ENCODE assay signal across 8 cellular contexts in the genomic region with DNA sequence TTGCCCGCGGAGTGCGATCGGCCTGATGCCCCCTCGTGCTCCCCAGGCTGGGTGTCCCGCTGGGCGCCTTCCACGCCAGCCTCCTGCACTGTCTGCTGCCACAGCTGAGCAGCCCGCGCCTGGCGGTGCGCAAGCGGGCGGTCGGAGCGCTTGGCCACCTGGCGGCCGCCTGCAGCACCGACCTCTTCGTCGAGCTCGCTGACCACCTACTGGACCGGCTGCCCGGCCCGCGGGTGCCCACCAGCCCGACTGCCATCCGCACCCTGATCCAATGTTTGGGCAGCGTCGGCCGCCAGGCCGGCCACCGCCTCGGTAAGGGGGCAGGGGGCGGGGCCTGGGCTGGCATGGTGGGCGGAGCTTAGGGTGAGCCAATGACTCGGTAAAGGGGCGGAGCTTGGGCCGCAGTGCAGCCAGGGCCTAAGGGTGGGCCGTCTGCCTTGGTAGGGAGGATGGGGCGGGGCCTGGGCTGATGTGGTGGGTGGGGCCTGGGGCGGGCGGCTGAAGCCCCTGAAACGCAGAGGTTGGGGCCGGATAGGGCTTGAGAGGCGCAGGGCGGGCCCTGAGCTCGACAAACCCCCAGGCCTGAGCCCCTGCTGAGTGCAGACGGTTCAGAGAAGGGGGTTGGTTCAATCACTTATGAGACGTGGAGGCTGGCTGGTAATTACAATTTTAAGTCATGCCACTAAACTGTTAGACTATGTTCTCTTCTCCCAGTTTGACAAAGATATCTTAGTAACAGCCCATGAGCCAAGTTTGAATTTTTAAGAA. TPM values are rescaled to one million over a fixed set of nuclear protein-coding genes. Genes with fewer than 3 reads are reported as not detected.
DNase-seq lines count a peak whose midpoint lies in the region; ATAC-seq and TF ChIP-seq lines count a peak whose summit lies in the region.

No MANE protein-coding gene starts in this region.

- 2% methylated on average over 50 of the region's 50 CpGs for WGBS in heart right ventricle, 2 donors

- peak; percentile 85 to 93 for DNase-seq in Kasumi-1 (lab: John Stamatoyannopoulos, UW)
- DNase-seq in adipocyte (ENCODE audit: low read depth) = peak; percentile 98
- peak; percentile 96 to 97 for DNase-seq in heart right ventricle
- peak; percentile 90 to 99 (median 96) for DNase-seq in posterior cingulate gyrus
- DNase-seq in type B pancreatic cell (ENCODE audit: extremely low spot score, unreplicated experiment) = peak; percentile 95

- H4K20me1 ChIP-seq in DOHH2 (ENCODE audit: control insufficient read depth, insufficient read depth, low read depth, low read length) (no peaks in the 10 kb centered on the region), SU-DHL-6 (ENCODE audit: low read depth, low read length) (no peaks in the 10 kb centered on the region)

- H3K9me2 ChIP-seq in DOHH2 (replicated peaks; ENCODE audit: control insufficient read depth, low read length) (no peaks in the 10 kb centered on the region), SU-DHL-6 (replicated peaks; ENCODE audit: insufficient read depth, low read length) (no peaks in the 10 kb centered on the region)

- H3K27ac ChIP-seq in DOHH2 (ENCODE audit: low read depth, low read length) (no peak overlapping the region), SU-DHL-6 (ENCODE audit: low read depth, low read length) (no peak overlapping the region), heart right ventricle (peak overlapping the region in 9 of 10 donors; percentile 39 to 79 (median 70))

- H3K36me3 ChIP-seq in DOHH2 (ENCODE audit: control insufficient read depth, low read length) (no peaks in the 10 kb centered on the region), SU-DHL-6 (ENCODE audit: low read length) (no peaks in the 10 kb centered on the region), adipocyte (ENCODE audit: control insufficient read depth, insufficient read depth, low read length, severe bottlenecking) (no peaks in the 10 kb centered on the region), heart right ventricle (peaks cover 0 to 73% (median 4%) of the 10 kb centered on the region in 9 donors)

- H3K36me3 Mint-ChIP-seq in type B pancreatic cell = peaks cover 4% of the 10 kb centered on the region

- ATAC-seq in GM21825 (IDR thresholded peaks at IDR 0.05; ENCODE audit: unreplicated experiment) (peak; percentile 99), heart right ventricle (peak; percentile 97 to 99 (median 99))

- no peaks in the 10 kb centered on the region for H3K27me3 ChIP-seq in DOHH2 (ENCODE audit: control insufficient read depth, low read length)
- no peaks in the 10 kb centered on the region for H3K27me3 ChIP-seq in SU-DHL-6 (ENCODE audit: low read length)
- H3K27me3 ChIP-seq in adipocyte (replicated peaks; ENCODE audit: control insufficient read depth, insufficient read depth, low read length) = no peaks in the 10 kb centered on the region
- H3K27me3 ChIP-seq in heart right ventricle = no peaks in the 10 kb centered on the region

- peak overlapping the region; percentile 21 for H3K27ac Mint-ChIP-seq in type B pancreatic cell

- H3F3A ChIP-seq in DOHH2 (ENCODE audit: control insufficient read depth, insufficient read depth) (no peaks in the 10 kb centered on the region), SU-DHL-6 (ENCODE audit: insufficient read depth) (no peaks in the 10 kb centered on the region)

- peak overlapping the region; percentile 69 for H3K4me2 ChIP-seq in DOHH2 (ENCODE audit: low read length)
- peak overlapping the region; percentile 49 for H3K4me2 ChIP-seq in SU-DHL-6 (ENCODE audit: low read depth, low read length, poor library complexity, severe bottlenecking)

- H3K4me3 Mint-ChIP-seq in type B pancreatic cell = peak overlapping the region; percentile 83

- no peaks in the 10 kb centered on the region for H3K9me3 Mint-ChIP-seq in type B pancreatic cell

- TF ChIP-seq CTCF in DOHH2 (IDR thresholded peaks at IDR 0.05; ENCODE audit: low read depth, low read length, poor library complexity, severe bottlenecking) (peak; percentile 85), SU-DHL-6 (IDR thresholded peaks at IDR 0.05; ENCODE audit: insufficient read depth, low read length, poor library complexity, severe bottlenecking) (peak; percentile 85), heart right ventricle (IDR thresholded peaks at IDR 0.05) (peak; percentile 49 to 97 (median 81)), type B pancreatic cell (conservative IDR thresholded peaks at IDR 0.05) (peak; percentile 93)

- H3K4me3 ChIP-seq in DOHH2 (ENCODE audit: low read length) (peak overlapping the region; percentile 71), SU-DHL-6 (ENCODE audit: insufficient read depth, low read length, poor library complexity, severe bottlenecking) (peak overlapping the region; percentile 64), adipocyte (ENCODE audit: low read length) (peak overlapping the region; percentile 78), heart right ventricle (peak overlapping the region; percentile 34 to 73 (median 58))

- peak overlapping the region; percentile 73 for H2AFZ ChIP-seq in SU-DHL-6 (ENCODE audit: low read depth, low read length, severe bottlenecking)

- H3K4me1 ChIP-seq in DOHH2 (ENCODE audit: control insufficient read depth, low read length) (peaks cover 12% of the 10 kb centered on the region), adipocyte (ENCODE audit: control insufficient read depth, insufficient read depth, low read length) (peaks cover 15% of the 10 kb centered on the region), heart right ventricle (peaks cover 7 to 46% (median 18%) of the 10 kb centered on the region in 9 donors)

- H3K9ac ChIP-seq in SU-DHL-6 (ENCODE audit: low read length) (peak overlapping the region; percentile 35; the same call in 1 of the 2 replicates), adipocyte (ENCODE audit: low read length) (peak overlapping the region; percentile 77)

- H3K79me2 ChIP-seq in DOHH2 (ENCODE audit: control insufficient read depth, low read length) (no peaks in the 10 kb centered on the region), SU-DHL-6 (ENCODE audit: insufficient read depth, low read length) (no peaks in the 10 kb centered on the region)

- H3K9me3 ChIP-seq in DOHH2 (ENCODE audit: control insufficient read depth, insufficient read depth, low read length) (no peaks in the 10 kb centered on the region), SU-DHL-6 (ENCODE audit: insufficient read depth, low read length) (no peaks in the 10 kb centered on the region), adipocyte (ENCODE audit: control insufficient read depth, low read length) (no peaks in the 10 kb centered on the region), heart right ventricle (no peaks in the 10 kb centered on the region)

- intact Hi-C loops in heart right ventricle (cut with DNase I) (loop anchor here in 1 of 10 donors (1.0 kb wide), 1 partner anchor 31 kb away; a partner anchor contains a TSS), posterior cingulate gyrus (cut with DNase I) (no loop called here)

- no peaks in the 10 kb centered on the region for H3K27me3 Mint-ChIP-seq in type B pancreatic cell

- peaks cover 6% of the 10 kb centered on the region for H3K4me1 Mint-ChIP-seq in type B pancreatic cell (ENCODE audit: unreplicated experiment)

RNA-seq across cellular contexts. Expression of a gene that starts 13.7 kb away (rescaled TPM):
- total RNA-seq in heart right ventricle = 10 to 100 TPM; 46.9 to 99.0 (median 68.4) TPM
- polyA plus RNA-seq in heart right ventricle = 10 to 100 TPM in 1 of 2 donors, 1 to 10 TPM in 1; 9.2 to 39.5 TPM
- total RNA-seq in type B pancreatic cell (ENCODE audit: low replicate concordance) = 5.5 and 11.1 TPM in 2 replicates

RNA-seq across cellular contexts. Expression of a gene that starts 31.2 kb away (rescaled TPM):
- total RNA-seq in heart right ventricle = 1,000 to 10,000 TPM in 2 of 10 donors, 100 to 1,000 TPM in 8; 827 to 1,102 (median 884) TPM
- polyA plus RNA-seq in heart right ventricle = 1,000 to 10,000 TPM; 1,113 to 2,488 TPM
- 1,894 and 1,964 TPM in 2 replicates for total RNA-seq in type B pancreatic cell (ENCODE audit: low replicate concordance)

RNA-seq across cellular contexts. Expression of a gene that starts 51.1 kb away (rescaled TPM):
- total RNA-seq in heart right ventricle = 1 to 10 TPM in 9 of 10 donors, under 1 TPM in 1; 0.68 to 6.9 (median 2.3) TPM
- 10 to 100 TPM in 1 of 2 donors, under 1 TPM in 1; 0.71 to 10.1 TPM for polyA plus RNA-seq in heart right ventricle
- 16.3 and 51.3 TPM in 2 replicates for total RNA-seq in type B pancreatic cell (ENCODE audit: low replicate concordance)

Comparison
In these comparisons a context has a peak if more than half of its experiments do, and no peak if none do; other contexts are left out.
1. H3K27ac ChIP-seq: peak in heart right ventricle (9 of 10); none in DOHH2 (single experiment) and SU-DHL-6 (single experiment).
2. Peak in every context shown above with its lines, with median percentiles within 50 percentile points of each other: H3K4me3 ChIP-seq, CTCF ChIP-seq and DNase-seq.